Comparison of ENCODE assay signal across 1 cellular context in the genomic region with DNA sequence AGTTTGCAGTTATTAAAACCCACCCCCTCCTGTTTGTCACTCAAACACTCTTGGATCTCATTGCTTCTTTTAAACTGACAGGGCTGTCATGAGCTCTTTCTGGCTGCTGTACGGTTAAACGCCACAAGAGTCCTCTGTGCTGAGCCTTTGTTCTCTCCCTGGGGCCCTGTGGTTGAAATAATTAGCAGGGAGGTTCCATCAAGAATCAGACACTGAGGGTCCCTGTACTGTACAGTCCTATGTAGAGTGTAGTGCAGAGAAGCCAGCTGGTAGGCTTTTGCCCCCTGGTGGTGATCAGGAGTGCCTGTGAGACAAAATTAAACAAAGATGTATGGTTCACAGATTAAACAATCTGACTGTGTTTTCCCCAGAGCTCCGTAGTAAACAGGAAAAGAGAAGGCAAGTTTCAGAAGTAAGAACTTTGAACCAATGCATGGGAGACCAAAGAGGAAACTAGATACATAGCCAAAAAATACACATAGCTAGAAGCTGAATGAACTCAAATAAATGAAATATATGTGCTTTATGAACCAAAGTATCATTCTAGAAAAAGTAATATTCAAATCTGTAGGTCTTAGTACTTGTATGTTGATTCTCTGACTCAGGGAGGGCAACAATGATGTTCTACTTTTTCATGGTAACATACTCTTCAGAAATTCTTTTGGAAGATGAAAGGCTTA.
TF ChIP-seq lines count a peak whose summit lies in the region.

No MANE protein-coding gene starts in this region.

TF ChIP-seq in GM12878, 131 proteins besides CTCF, POLR2A, EP300 and RAD21 (continued from another document):
- TF ChIP-seq, protein P1, sequence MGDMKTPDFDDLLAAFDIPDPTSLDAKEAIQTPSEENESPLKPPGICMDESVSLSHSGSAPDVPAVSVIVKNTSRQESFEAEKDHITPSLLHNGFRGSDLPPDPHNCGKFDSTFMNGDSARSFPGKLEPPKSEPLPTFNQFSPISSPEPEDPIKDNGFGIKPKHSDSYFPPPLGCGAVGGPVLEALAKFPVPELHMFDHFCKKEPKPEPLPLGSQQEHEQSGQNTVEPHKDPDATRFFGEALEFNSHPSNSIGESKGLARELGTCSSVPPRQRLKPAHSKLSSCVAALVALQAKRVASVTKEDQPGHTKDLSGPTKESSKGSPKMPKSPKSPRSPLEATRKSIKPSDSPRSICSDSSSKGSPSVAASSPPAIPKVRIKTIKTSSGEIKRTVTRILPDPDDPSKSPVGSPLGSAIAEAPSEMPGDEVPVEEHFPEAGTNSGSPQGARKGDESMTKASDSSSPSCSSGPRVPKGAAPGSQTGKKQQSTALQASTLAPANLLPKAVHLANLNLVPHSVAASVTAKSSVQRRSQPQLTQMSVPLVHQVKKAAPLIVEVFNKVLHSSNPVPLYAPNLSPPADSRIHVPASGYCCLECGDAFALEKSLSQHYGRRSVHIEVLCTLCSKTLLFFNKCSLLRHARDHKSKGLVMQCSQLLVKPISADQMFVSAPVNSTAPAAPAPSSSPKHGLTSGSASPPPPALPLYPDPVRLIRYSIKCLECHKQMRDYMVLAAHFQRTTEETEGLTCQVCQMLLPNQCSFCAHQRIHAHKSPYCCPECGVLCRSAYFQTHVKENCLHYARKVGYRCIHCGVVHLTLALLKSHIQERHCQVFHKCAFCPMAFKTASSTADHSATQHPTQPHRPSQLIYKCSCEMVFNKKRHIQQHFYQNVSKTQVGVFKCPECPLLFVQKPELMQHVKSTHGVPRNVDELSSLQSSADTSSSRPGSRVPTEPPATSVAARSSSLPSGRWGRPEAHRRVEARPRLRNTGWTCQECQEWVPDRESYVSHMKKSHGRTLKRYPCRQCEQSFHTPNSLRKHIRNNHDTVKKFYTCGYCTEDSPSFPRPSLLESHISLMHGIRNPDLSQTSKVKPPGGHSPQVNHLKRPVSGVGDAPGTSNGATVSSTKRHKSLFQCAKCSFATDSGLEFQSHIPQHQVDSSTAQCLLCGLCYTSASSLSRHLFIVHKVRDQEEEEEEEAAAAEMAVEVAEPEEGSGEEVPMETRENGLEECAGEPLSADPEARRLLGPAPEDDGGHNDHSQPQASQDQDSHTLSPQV (IDR thresholded peaks at IDR 0.05): peak; percentile 4; the same call in 1 of the 2 replicates
- TF ChIP-seq, protein P2, sequence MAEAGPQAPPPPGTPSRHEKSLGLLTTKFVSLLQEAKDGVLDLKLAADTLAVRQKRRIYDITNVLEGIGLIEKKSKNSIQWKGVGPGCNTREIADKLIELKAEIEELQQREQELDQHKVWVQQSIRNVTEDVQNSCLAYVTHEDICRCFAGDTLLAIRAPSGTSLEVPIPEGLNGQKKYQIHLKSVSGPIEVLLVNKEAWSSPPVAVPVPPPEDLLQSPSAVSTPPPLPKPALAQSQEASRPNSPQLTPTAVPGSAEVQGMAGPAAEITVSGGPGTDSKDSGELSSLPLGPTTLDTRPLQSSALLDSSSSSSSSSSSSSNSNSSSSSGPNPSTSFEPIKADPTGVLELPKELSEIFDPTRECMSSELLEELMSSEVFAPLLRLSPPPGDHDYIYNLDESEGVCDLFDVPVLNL (IDR thresholded peaks at IDR 0.05; ENCODE audit: low read depth, low read length): no peak
- TF ChIP-seq POLR2AphosphoS5 (IDR thresholded peaks at IDR 0.05; ENCODE audit: low read length): peak; percentile 40; the same call in 1 of the 2 replicates
- TF ChIP-seq SUZ12 (IDR thresholded peaks at IDR 0.05; ENCODE audit: unreplicated experiment): no peak
- TF ChIP-seq, protein P3, sequence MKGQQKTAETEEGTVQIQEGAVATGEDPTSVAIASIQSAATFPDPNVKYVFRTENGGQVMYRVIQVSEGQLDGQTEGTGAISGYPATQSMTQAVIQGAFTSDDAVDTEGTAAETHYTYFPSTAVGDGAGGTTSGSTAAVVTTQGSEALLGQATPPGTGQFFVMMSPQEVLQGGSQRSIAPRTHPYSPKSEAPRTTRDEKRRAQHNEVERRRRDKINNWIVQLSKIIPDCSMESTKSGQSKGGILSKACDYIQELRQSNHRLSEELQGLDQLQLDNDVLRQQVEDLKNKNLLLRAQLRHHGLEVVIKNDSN (IDR thresholded peaks at IDR 0.05; ENCODE audit: borderline replicate concordance, extremely low read length, insufficient read depth, low read depth, low read length): no peak
- TF ChIP-seq ZNF274 (IDR thresholded peaks at IDR 0.05; ENCODE audit: insufficient read depth, insufficient read length): no peak
- TF ChIP-seq ZBED1 (IDR thresholded peaks at IDR 0.05; ENCODE audit: borderline replicate concordance): no peak; the same call in 1 of the 2 replicates
- TF ChIP-seq, protein P4, sequence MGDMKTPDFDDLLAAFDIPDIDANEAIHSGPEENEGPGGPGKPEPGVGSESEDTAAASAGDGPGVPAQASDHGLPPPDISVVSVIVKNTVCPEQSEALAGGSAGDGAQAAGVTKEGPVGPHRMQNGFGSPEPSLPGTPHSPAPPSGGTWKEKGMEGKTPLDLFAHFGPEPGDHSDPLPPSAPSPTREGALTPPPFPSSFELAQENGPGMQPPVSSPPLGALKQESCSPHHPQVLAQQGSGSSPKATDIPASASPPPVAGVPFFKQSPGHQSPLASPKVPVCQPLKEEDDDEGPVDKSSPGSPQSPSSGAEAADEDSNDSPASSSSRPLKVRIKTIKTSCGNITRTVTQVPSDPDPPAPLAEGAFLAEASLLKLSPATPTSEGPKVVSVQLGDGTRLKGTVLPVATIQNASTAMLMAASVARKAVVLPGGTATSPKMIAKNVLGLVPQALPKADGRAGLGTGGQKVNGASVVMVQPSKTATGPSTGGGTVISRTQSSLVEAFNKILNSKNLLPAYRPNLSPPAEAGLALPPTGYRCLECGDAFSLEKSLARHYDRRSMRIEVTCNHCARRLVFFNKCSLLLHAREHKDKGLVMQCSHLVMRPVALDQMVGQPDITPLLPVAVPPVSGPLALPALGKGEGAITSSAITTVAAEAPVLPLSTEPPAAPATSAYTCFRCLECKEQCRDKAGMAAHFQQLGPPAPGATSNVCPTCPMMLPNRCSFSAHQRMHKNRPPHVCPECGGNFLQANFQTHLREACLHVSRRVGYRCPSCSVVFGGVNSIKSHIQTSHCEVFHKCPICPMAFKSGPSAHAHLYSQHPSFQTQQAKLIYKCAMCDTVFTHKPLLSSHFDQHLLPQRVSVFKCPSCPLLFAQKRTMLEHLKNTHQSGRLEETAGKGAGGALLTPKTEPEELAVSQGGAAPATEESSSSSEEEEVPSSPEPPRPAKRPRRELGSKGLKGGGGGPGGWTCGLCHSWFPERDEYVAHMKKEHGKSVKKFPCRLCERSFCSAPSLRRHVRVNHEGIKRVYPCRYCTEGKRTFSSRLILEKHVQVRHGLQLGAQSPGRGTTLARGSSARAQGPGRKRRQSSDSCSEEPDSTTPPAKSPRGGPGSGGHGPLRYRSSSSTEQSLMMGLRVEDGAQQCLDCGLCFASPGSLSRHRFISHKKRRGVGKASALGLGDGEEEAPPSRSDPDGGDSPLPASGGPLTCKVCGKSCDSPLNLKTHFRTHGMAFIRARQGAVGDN (IDR thresholded peaks at IDR 0.05): no peak
- TF ChIP-seq MEF2A (IDR thresholded peaks at IDR 0.05; ENCODE audit: insufficient read depth, low read depth, low read length): 0 out of 2 replicates have a peak, but pooled peaks have one; percentile 59
- no peak for TF ChIP-seq KAT2A (conservative IDR thresholded peaks at IDR 0.05; ENCODE audit: control insufficient read depth, low read depth, low read length)
- peak; percentile 50 for TF ChIP-seq IKZF1 (conservative IDR thresholded peaks at IDR 0.05)
- TF ChIP-seq CBFB (IDR thresholded peaks at IDR 0.05; ENCODE audit: low read depth): peak; percentile 48; the same call in 1 of the 2 replicates
- peak; percentile 80; the same call in 1 of the 2 replicates for TF ChIP-seq CHD1 (IDR thresholded peaks at IDR 0.05; ENCODE audit: low read depth, low read length)
- TF ChIP-seq, protein P5, sequence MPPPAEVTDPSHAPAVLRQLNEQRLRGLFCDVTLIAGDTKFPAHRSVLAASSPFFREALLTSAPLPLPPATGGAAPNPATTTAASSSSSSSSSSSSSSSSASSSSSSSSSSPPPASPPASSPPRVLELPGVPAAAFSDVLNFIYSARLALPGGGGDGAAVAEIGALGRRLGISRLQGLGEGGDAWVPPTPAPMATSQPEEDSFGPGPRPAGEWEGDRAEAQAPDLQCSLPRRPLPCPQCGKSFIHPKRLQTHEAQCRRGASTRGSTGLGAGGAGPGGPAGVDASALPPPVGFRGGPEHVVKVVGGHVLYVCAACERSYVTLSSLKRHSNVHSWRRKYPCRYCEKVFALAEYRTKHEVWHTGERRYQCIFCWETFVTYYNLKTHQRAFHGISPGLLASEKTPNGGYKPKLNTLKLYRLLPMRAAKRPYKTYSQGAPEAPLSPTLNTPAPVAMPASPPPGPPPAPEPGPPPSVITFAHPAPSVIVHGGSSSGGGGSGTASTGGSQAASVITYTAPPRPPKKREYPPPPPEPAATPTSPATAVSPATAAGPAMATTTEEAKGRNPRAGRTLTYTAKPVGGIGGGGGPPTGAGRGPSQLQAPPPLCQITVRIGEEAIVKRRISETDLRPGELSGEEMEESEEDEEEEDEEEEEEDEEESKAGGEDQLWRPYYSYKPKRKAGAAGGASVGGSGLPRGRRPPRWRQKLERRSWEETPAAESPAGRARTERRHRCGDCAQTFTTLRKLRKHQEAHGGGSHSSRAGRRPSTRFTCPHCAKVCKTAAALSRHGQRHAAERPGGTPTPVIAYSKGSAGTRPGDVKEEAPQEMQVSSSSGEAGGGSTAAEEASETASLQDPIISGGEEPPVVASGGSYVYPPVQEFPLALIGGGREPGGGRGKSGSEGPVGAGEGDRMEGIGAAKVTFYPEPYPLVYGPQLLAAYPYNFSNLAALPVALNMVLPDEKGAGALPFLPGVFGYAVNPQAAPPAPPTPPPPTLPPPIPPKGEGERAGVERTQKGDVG (CRISPR knock-in tag; IDR thresholded peaks at IDR 0.05): no peak
- TF ChIP-seq, protein P6, sequence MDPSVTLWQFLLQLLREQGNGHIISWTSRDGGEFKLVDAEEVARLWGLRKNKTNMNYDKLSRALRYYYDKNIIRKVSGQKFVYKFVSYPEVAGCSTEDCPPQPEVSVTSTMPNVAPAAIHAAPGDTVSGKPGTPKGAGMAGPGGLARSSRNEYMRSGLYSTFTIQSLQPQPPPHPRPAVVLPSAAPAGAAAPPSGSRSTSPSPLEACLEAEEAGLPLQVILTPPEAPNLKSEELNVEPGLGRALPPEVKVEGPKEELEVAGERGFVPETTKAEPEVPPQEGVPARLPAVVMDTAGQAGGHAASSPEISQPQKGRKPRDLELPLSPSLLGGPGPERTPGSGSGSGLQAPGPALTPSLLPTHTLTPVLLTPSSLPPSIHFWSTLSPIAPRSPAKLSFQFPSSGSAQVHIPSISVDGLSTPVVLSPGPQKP (IDR thresholded peaks at IDR 0.05; ENCODE audit: low read depth, low read length): no peak
